In genomic region chr7:42232275-42232674, GRCh38 we compare ENCODE assay signal across 1 cellular context.
TF ChIP-seq lines count a peak whose summit lies in the region.

No MANE protein-coding gene starts in this region.

TF ChIP-seq in HEK293, 187 proteins besides CTCF, POLR2A, EP300 and RAD21 (continued from another document):
- no peak for TF ChIP-seq REST (tag by site-specific recombination; IDR thresholded peaks at IDR 0.05)
- no peak for TF ChIP-seq ZNF530 (tag by site-specific recombination; IDR thresholded peaks at IDR 0.05; ENCODE audit: low read depth)
- TF ChIP-seq ZNF660 (tag by site-specific recombination; IDR thresholded peaks at IDR 0.05): 0 out of 2 replicates have a peak, but pooled peaks have one; percentile 75
- TF ChIP-seq ZNF366 (tag by site-specific recombination; conservative IDR thresholded peaks at IDR 0.05): peak; percentile 90
- 0 out of 2 replicates have a peak, but pooled peaks have one; percentile 23 for TF ChIP-seq KLF10 (tag by site-specific recombination; IDR thresholded peaks at IDR 0.05)
- peak; percentile 47; the same call in 1 of the 2 replicates for TF ChIP-seq ZNF449 (tag by site-specific recombination; IDR thresholded peaks at IDR 0.05)
- no peak for TF ChIP-seq ZBTB21 (tag by site-specific recombination; IDR thresholded peaks at IDR 0.05)
- TF ChIP-seq ZSCAN30 (tag by site-specific recombination; IDR thresholded peaks at IDR 0.05): peak; percentile 90
- no peak for TF ChIP-seq ZNF140 (tag by site-specific recombination; IDR thresholded peaks at IDR 0.05)
- TF ChIP-seq ZNF18 (tag by site-specific recombination; IDR thresholded peaks at IDR 0.05): peak; percentile 97
- TF ChIP-seq ZFP69B (tag by site-specific recombination; IDR thresholded peaks at IDR 0.05): peak; percentile 79
- no peak; the same call in 1 of the 2 replicates for TF ChIP-seq PATZ1 (tag by site-specific recombination; IDR thresholded peaks at IDR 0.05)
- TF ChIP-seq ZNF10 (tag by site-specific recombination; IDR thresholded peaks at IDR 0.05): peak; percentile 56
- TF ChIP-seq ZNF354C (tag by site-specific recombination; IDR thresholded peaks at IDR 0.05; ENCODE audit: borderline replicate concordance, low read depth): no peak
- TF ChIP-seq PRDM10 (tag by site-specific recombination; IDR thresholded peaks at IDR 0.05): 0 out of 2 replicates have a peak, but pooled peaks have one; percentile 24
- peak; percentile 74 for TF ChIP-seq ZBTB17 (tag by site-specific recombination; IDR thresholded peaks at IDR 0.05)
- 0 out of 2 replicates have a peak, but pooled peaks have one; percentile 31 for TF ChIP-seq SP2 (tag by site-specific recombination; IDR thresholded peaks at IDR 0.05)
- peak; percentile 64; the same call in 1 of the 2 replicates for TF ChIP-seq ZNF561 (tag by site-specific recombination; IDR thresholded peaks at IDR 0.05; ENCODE audit: borderline replicate concordance)
- no peak for TF ChIP-seq GLI4 (tag by site-specific recombination; IDR thresholded peaks at IDR 0.05)
- no peak for TF ChIP-seq EGR2 (tag by site-specific recombination; IDR thresholded peaks at IDR 0.05; ENCODE audit: low read depth)
- peak; percentile 87 for TF ChIP-seq WT1 (tag by site-specific recombination; IDR thresholded peaks at IDR 0.05)
- TF ChIP-seq FEZF1 (tag by site-specific recombination; IDR thresholded peaks at IDR 0.05): peak; percentile 63; the same call in 1 of the 2 replicates
- TF ChIP-seq ZNF558 (tag by site-specific recombination; IDR thresholded peaks at IDR 0.05): peak; percentile 61; the same call in 1 of the 2 replicates
- TF ChIP-seq PBX3 (CRISPR knock-in tag; IDR thresholded peaks at IDR 0.05): no peak
- TF ChIP-seq ZNF362 (tag by site-specific recombination; IDR thresholded peaks at IDR 0.05): 0 out of 2 replicates have a peak, but pooled peaks have one; percentile 22
- no peak for TF ChIP-seq ZNF792 (tag by site-specific recombination; IDR thresholded peaks at IDR 0.05)
- no peak for TF ChIP-seq ZNF302 (tag by site-specific recombination; IDR thresholded peaks at IDR 0.05; ENCODE audit: low read depth)
- no peak for TF ChIP-seq ZBTB49 (tag by site-specific recombination; IDR thresholded peaks at IDR 0.05; ENCODE audit: low read depth)
- no peak for TF ChIP-seq ZNF138 (tag by site-specific recombination; IDR thresholded peaks at IDR 0.05; ENCODE audit: borderline replicate concordance)
- TF ChIP-seq ZNF335 (tag by site-specific recombination; conservative IDR thresholded peaks at IDR 0.05): peak; percentile 29; the same call in 1 of the 2 replicates
- no peak for TF ChIP-seq YY1 (tag by site-specific recombination; IDR thresholded peaks at IDR 0.05)
- peak; percentile 78 for TF ChIP-seq ZNF629 (tag by site-specific recombination; IDR thresholded peaks at IDR 0.05)
- no peak for TF ChIP-seq ZNF292 (tag by site-specific recombination; IDR thresholded peaks at IDR 0.05; ENCODE audit: borderline replicate concordance, low read depth)
- TF ChIP-seq ZNF501 (tag by site-specific recombination; IDR thresholded peaks at IDR 0.05): 0 out of 2 replicates have a peak, but pooled peaks have one; percentile 8
TF ChIP-seq in HEK293: peak in this region for 47.
